2 cellular contexts compared by ENCODE assay signal in the genomic region with DNA sequence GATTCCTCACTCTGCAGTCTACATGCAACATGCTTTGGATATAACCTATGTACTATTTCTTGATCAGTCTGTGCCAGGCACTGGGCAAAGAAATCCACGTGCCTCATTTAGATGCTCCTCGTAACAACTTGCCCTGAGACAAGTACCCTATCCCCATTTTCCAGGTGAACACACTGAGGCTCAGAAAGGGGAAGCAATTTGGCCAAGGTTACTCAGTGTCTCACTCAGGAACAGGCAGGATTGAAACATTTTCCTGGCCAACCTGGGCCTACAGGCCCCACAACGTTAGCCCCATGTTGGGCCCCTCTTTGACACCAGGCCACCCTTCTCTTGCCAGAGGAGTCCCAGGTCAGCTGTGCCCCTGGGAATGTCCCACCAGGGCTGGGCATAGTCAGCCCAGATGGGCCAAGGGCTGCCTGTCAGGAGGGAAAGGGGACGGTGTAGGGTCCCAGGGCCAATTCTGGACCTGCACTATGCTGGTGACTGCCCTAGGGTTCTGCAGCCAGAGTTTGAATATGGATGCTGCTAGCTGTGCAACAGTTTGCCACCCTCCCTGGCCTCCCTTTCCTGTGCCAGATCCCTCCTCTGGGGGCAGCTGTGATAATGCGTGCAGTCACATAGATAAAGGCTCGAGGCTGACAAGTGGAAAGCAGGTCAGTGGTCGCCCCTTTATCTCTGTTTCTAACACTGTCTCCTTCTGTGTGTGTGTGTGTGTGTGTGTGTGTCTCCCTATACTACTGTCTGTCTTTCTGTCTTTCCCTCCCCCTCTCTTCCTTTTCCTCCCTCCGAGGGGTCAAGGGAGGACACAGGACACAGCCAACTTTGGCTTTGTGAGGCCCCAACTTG.
TF ChIP-seq lines count a peak whose summit lies in the region.

No MANE protein-coding gene starts in this region.

TF ChIP-seq in K562, 482 proteins besides CTCF, POLR2A, EP300 and RAD21 (continues in another document):
- TF ChIP-seq NUFIP1 (IDR thresholded peaks at IDR 0.05; ENCODE audit: partially characterized antibody) (peak; percentile 61), MXI1 (IDR thresholded peaks at IDR 0.05; ENCODE audit: low read depth, low read length) (no peak), GATAD2A (IDR thresholded peaks at IDR 0.05) (peak; percentile 94; the same call in 1 of the 2 replicates), CHD1 (IDR thresholded peaks at IDR 0.05; ENCODE audit: low read length) (no peak), SRSF1 (IDR thresholded peaks at IDR 0.05; ENCODE audit: low read depth, low read length) (no peak), TCF15 (CRISPR knock-in tag; IDR thresholded peaks at IDR 0.05) (peak; percentile 81; the same call in 1 of the 2 replicates), NCOR1 (IDR thresholded peaks at IDR 0.05) (peak; percentile 97), XRCC5 (IDR thresholded peaks at IDR 0.05; ENCODE audit: low read depth, low read length) (no peak), EP400 (IDR thresholded peaks at IDR 0.05) (peak; percentile 57), HDAC1 (IDR thresholded peaks at IDR 0.05) (peak in 1 of 2 experiments; percentile 89; a peak in 2 of 4 replicates), ZBTB8A (IDR thresholded peaks at IDR 0.05; ENCODE audit: partially characterized antibody) (no peak), NR4A1 (CRISPR knock-in tag; IDR thresholded peaks at IDR 0.05) (no peak), NR4A1 (tag; IDR thresholded peaks at IDR 0.05) (peak; percentile 90)
- TF ChIP-seq, protein P1, sequence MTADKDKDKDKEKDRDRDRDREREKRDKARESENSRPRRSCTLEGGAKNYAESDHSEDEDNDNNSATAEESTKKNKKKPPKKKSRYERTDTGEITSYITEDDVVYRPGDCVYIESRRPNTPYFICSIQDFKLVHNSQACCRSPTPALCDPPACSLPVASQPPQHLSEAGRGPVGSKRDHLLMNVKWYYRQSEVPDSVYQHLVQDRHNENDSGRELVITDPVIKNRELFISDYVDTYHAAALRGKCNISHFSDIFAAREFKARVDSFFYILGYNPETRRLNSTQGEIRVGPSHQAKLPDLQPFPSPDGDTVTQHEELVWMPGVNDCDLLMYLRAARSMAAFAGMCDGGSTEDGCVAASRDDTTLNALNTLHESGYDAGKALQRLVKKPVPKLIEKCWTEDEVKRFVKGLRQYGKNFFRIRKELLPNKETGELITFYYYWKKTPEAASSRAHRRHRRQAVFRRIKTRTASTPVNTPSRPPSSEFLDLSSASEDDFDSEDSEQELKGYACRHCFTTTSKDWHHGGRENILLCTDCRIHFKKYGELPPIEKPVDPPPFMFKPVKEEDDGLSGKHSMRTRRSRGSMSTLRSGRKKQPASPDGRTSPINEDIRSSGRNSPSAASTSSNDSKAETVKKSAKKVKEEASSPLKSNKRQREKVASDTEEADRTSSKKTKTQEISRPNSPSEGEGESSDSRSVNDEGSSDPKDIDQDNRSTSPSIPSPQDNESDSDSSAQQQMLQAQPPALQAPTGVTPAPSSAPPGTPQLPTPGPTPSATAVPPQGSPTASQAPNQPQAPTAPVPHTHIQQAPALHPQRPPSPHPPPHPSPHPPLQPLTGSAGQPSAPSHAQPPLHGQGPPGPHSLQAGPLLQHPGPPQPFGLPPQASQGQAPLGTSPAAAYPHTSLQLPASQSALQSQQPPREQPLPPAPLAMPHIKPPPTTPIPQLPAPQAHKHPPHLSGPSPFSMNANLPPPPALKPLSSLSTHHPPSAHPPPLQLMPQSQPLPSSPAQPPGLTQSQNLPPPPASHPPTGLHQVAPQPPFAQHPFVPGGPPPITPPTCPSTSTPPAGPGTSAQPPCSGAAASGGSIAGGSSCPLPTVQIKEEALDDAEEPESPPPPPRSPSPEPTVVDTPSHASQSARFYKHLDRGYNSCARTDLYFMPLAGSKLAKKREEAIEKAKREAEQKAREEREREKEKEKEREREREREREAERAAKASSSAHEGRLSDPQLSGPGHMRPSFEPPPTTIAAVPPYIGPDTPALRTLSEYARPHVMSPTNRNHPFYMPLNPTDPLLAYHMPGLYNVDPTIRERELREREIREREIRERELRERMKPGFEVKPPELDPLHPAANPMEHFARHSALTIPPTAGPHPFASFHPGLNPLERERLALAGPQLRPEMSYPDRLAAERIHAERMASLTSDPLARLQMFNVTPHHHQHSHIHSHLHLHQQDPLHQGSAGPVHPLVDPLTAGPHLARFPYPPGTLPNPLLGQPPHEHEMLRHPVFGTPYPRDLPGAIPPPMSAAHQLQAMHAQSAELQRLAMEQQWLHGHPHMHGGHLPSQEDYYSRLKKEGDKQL (CRISPR knock-in tag; IDR thresholded peaks at IDR 0.05; ENCODE audit: borderline replicate concordance) = no peak

TF ChIP-seq in liver, 16 proteins besides CTCF, POLR2A, EP300 and RAD21:
- TF ChIP-seq NR2F2 (IDR thresholded peaks at IDR 0.05) (peak; percentile 40), HNF4G (IDR thresholded peaks at IDR 0.05) (no peak), YY1 (IDR thresholded peaks at IDR 0.05) (no peak), ATF3 (IDR thresholded peaks at IDR 0.05) (no peak), MAX (IDR thresholded peaks at IDR 0.05) (no peak), HNF4A (conservative IDR thresholded peaks at IDR 0.05) (no peak), SP1 (IDR thresholded peaks at IDR 0.05) (no peak), FOXA1 (IDR thresholded peaks at IDR 0.05) (no peak)
TF ChIP-seq in liver: peak in this region for 1.
